14 cellular contexts compared by ENCODE assay signal in the genomic region with DNA sequence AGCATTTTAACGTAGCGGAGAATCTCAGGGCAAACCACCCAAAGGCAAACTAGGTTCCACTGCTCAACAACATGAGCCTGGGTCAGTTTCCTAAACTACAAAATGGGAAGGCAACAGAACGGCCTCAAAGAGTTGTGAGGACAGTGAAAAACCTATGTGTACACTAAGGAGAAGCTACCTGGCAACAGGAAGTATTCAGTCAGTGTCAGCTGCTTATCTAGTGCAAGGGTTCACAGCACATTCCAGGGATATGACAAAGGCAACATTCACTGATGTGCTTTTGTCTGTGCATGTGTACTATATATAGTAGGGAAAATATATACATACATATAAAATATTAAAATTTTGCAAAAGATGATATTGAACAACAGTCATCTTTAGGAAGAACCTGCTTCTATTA. TPM values are rescaled to one million over a fixed set of nuclear protein-coding genes. Genes with fewer than 3 reads are reported as not detected.
DNase-seq lines count a peak whose midpoint lies in the region; ATAC-seq, FAIRE-seq and TF ChIP-seq lines count a peak whose summit lies in the region.
"Had no signal": no experiment of that assay in that cellular context is flagged by ENCODE, and none has a peak within 500 bp of the region (broad histone marks: within the 10 kb centered on the region; RNA-seq: fewer than 3 reads in every experiment).

No MANE protein-coding gene starts in this region.

- no peak for TF ChIP-seq POLR2A in H54 (IDR thresholded peaks at IDR 0.05; ENCODE audit: low read depth, low read length)

- H3K14ac ChIP-seq in mesenchymal stem cell (ENCODE audit: low read length in 2 of 2), result no peak overlapping the region

- H3K18ac ChIP-seq in mesenchymal stem cell (ENCODE audit: low read depth in 1 of 2, low read length in 2 of 2), result peak overlapping the region in 1 of 2 experiments; percentile 81

- no peak overlapping the region for H3K9ac ChIP-seq in mesenchymal stem cell (ENCODE audit: low read length)

- no peaks in the 10 kb centered on the region for H3K27me3 ChIP-seq in mesenchymal stem cell (ENCODE audit: control insufficient read depth in 1 of 2, insufficient read depth in 1 of 2, low read length in 2 of 2)
- H3K27me3 ChIP-seq in BE2C, result no peaks in the 10 kb centered on the region

- peak overlapping the region; percentile 81 for H2AK5ac ChIP-seq in mesenchymal stem cell (ENCODE audit: low read length, severe bottlenecking)

- H3K36me3 ChIP-seq in mesenchymal stem cell (ENCODE audit: control insufficient read depth in 1 of 2, insufficient read depth in 2 of 2, low read depth in 1 of 2, low read length in 2 of 2), result peaks cover 9 to 42% of the 10 kb centered on the region in 2 experiments
- H3K36me3 ChIP-seq in BE2C, result peaks cover 47% of the 10 kb centered on the region

- FAIRE-seq in H54 (lab: Jason Lieb, UNC), result no peak
- FAIRE-seq: kidney had no signal

- WGBS in mesenchymal stem cell, result 89% methylated on average over 3 of the region's 3 CpGs

- H3K9me3 ChIP-seq in mesenchymal stem cell (ENCODE audit: control insufficient read depth, low read length), result no peaks in the 10 kb centered on the region
- no peaks in the 10 kb centered on the region for H3K9me3 ChIP-seq in BE2C

- H4K8ac ChIP-seq in mesenchymal stem cell (ENCODE audit: low read length), result no peak overlapping the region

- H3K79me1 ChIP-seq in mesenchymal stem cell (replicated peaks; ENCODE audit: low read length, poor library complexity, severe bottlenecking), result peaks cover 14% of the 10 kb centered on the region

- H3K4me1 ChIP-seq in mesenchymal stem cell (ENCODE audit: control insufficient read depth, insufficient read depth, low read depth, low read length), result peaks cover 18% of the 10 kb centered on the region
- H3K4me1 ChIP-seq in BE2C, result peaks cover 12% of the 10 kb centered on the region

- TF ChIP-seq CTCF in BE2C (IDR thresholded peaks at IDR 0.05; ENCODE audit: low read depth, low read length), result no peak

- DNase-seq in H54 (ENCODE audit: insufficient read length, low spot score), result peak; percentile 28
- peak; percentile 82 for DNase-seq in NCI-H510A treated with DMSO at 0.1 percent for 48 hours (lab: John Stamatoyannopoulos, UW)
- DNase-seq in dermis microvascular lymphatic vessel endothelial cell (ENCODE audit: low read depth in 2 of 2), result peak; percentile 75 to 78
- DNase-seq in mesenchymal stem cell, result peak; percentile 26
- DNase-seq in NOMO-1 treated with dmso at 0.1 percent for 144 hours (lab: John Stamatoyannopoulos, UW; ENCODE audit: unreplicated experiment), result no peak
- DNase-seq in BE2C, result no peak
- DNase-seq: activated CD8-positive, alpha-beta T cell treated with anti-CD3 and anti-CD28 coated beads for 36 hours; activated naive CD4-positive, alpha-beta T cell; CD4-positive, CD25-positive, alpha-beta regulatory T cell; kidney; NCI-H1694; nephron progenitor cell had no signal

- no peak overlapping the region for H3K4me2 ChIP-seq in mesenchymal stem cell (ENCODE audit: low read length, poor library complexity, severe bottlenecking)

- H2AFZ ChIP-seq in mesenchymal stem cell (ENCODE audit: low read depth, low read length), result no peak overlapping the region

- no peak overlapping the region for H2BK120ac ChIP-seq in mesenchymal stem cell (ENCODE audit: low read depth, low read length)

- no peak overlapping the region for H2BK12ac ChIP-seq in mesenchymal stem cell (ENCODE audit: low read length in 2 of 2)

- H3K23ac ChIP-seq in mesenchymal stem cell (ENCODE audit: low read length in 2 of 2), result no peak overlapping the region

- no peak overlapping the region for H2BK5ac ChIP-seq in mesenchymal stem cell (ENCODE audit: low read depth, low read length, poor library complexity, severe bottlenecking)

- ATAC-seq in HG03196 (IDR thresholded peaks at IDR 0.05; ENCODE audit: unreplicated experiment) (no peak), GM19023 (IDR thresholded peaks at IDR 0.05; ENCODE audit: unreplicated experiment) (no peak)
- ATAC-seq: activated CD8-positive, alpha-beta T cell treated with anti-CD3 and anti-CD28 coated beads for 36 hours had no signal

- H4K91ac ChIP-seq in mesenchymal stem cell (ENCODE audit: low read length), result no peak overlapping the region

- no peak overlapping the region for H2BK15ac ChIP-seq in mesenchymal stem cell (ENCODE audit: low read depth, poor library complexity, severe bottlenecking)

- H3K4me3 ChIP-seq in mesenchymal stem cell (ENCODE audit: insufficient read depth in 1 of 2, low read depth in 1 of 2, low read length in 2 of 2) (no peak overlapping the region), BE2C (ENCODE audit: low read depth, low read length) (no peak overlapping the region)

- no peak overlapping the region for H3K4ac ChIP-seq in mesenchymal stem cell (ENCODE audit: low read depth in 1 of 2, low read length in 2 of 2)

- H3K27ac ChIP-seq in mesenchymal stem cell (ENCODE audit: low read length, poor library complexity, severe bottlenecking), result peak overlapping the region; percentile 10

RNA-seq across cellular contexts. Expression of a gene that starts 17.2 kb away (rescaled TPM):
- 60.7 and 72.4 TPM in 2 replicates for total RNA-seq in dermis microvascular lymphatic vessel endothelial cell
- 37.7 TPM for polyA plus RNA-seq in mesenchymal stem cell (2013, experiment 1 of 2)
- polyA plus RNA-seq in mesenchymal stem cell (2013, experiment 2 of 2), result 36.7 TPM
- 180 TPM for polyA plus RNA-seq in BE2C (2012; ENCODE audit: insufficient read depth, insufficient read length, low read depth)

Comparison
In these comparisons a context has a peak if more than half of its experiments do, and no peak if none do; other contexts are left out.
1. DNase-seq: peak in H54 (single experiment), NCI-H510A treated with DMSO at 0.1 percent for 48 hours (single experiment), dermis microvascular lymphatic vessel endothelial cell (2 of 2) and mesenchymal stem cell (single experiment); none in NOMO-1 treated with dmso at 0.1 percent for 144 hours (single experiment) and BE2C (single experiment).